ENCODE assay signal across 12 cellular contexts in genomic region chr3:171266034-171266805, GRCh38.
DNase-seq lines count a peak whose midpoint lies in the region; ATAC-seq, FAIRE-seq and TF ChIP-seq lines count a peak whose summit lies in the region.
"Had no signal": no experiment of that assay in that cellular context is flagged by ENCODE, and none has a peak within 500 bp of the region (broad histone marks: within the 10 kb centered on the region; RNA-seq: fewer than 3 reads in every experiment).

No MANE protein-coding gene starts in this region.

- H3K27me3 Mint-ChIP-seq in T-helper 1 cell treated with Interleukin-12 subunit alpha and Interleukin-12 subunit beta and Interleukin-4 antibody, amounts not matched to agents 30 μg/mL and 1 μg/mL, for 36 hours (ENCODE audit: low read depth), result no peaks in the 10 kb centered on the region
- no peaks in the 10 kb centered on the region for H3K27me3 Mint-ChIP-seq in activated CD4-positive, alpha-beta memory T cell treated with anti-CD3 and anti-CD28 coated beads, Interleukin-2, amount 10 ng/mL, durations not matched to agents 7 days and 5 days

- H3K4me1 ChIP-seq in esophagus muscularis mucosa (peaks cover 31 to 74% (median 62%) of the 10 kb centered on the region in 4 donors), pancreas (peaks cover 0 to 20% (median 4%) of the 10 kb centered on the region in 3 donors), adrenal gland (replicated peaks in 1 of 2) (peaks cover 0 to 10% of the 10 kb centered on the region in 2 donors), Peyer's patch (peaks cover 0 to 9% (median 0%) of the 10 kb centered on the region in 4 donors)

- peaks cover 5% of the 10 kb centered on the region for H3K9me3 Mint-ChIP-seq in T-helper 1 cell treated with Interleukin-12 subunit alpha and Interleukin-12 subunit beta and Interleukin-4 antibody, amounts not matched to agents 30 μg/mL and 1 μg/mL, for 36 hours
- H3K9me3 Mint-ChIP-seq in activated CD4-positive, alpha-beta memory T cell treated with anti-CD3 and anti-CD28 coated beads, Interleukin-2, amount 10 ng/mL, durations not matched to agents 7 days and 5 days, result peaks cover 3% of the 10 kb centered on the region

- peak overlapping the region; percentile 62 for H3K4me3 Mint-ChIP-seq in T-helper 1 cell treated with Interleukin-12 subunit alpha and Interleukin-12 subunit beta and Interleukin-4 antibody, amounts not matched to agents 30 μg/mL and 1 μg/mL, for 36 hours
- H3K4me3 Mint-ChIP-seq in activated CD4-positive, alpha-beta memory T cell treated with anti-CD3 and anti-CD28 coated beads, Interleukin-2, amount 10 ng/mL, durations not matched to agents 7 days and 5 days, result peak overlapping the region; percentile 66

- H3K27ac ChIP-seq in esophagus muscularis mucosa (replicated peaks in 1 of 4) (peak overlapping the region; percentile 3 to 57 (median 40)), pancreas (no peak overlapping the region), adrenal gland (no peak overlapping the region), Peyer's patch (no peak overlapping the region)

- DNase-seq in T-helper 1 cell (no peak), esophagus muscularis mucosa (ENCODE audit: extremely low spot score) (no peak), pancreas (no peak), adrenal gland (no peak), Peyer's patch (no peak), iPS-NIHi11 (ENCODE audit: low spot score) (no peak)
- no peak for DNase-seq in activated CD4-positive, alpha-beta memory T cell treated with anti-CD3 and anti-CD28 coated beads, Interleukin-2, amount 10 ng/mL, durations not matched to agents 7 days and 5 days
- DNase-seq: ACHN; cortex of kidney; hypothalamus; stimulated activated CD4-positive, alpha-beta T cell treated with anti-CD3 and anti-CD28 coated beads, Interleukin-2, amount 100 ng/mL, for 24 hours had no signal

- H3K36me3 ChIP-seq in esophagus muscularis mucosa (no peaks in the 10 kb centered on the region), pancreas (no peaks in the 10 kb centered on the region), adrenal gland (replicated peaks in 1 of 2) (no peaks in the 10 kb centered on the region), Peyer's patch (no peaks in the 10 kb centered on the region)

- TF ChIP-seq CTCF in esophagus muscularis mucosa (IDR thresholded peaks at IDR 0.05) (no peak), pancreas (IDR thresholded peaks at IDR 0.05) (no peak), adrenal gland (IDR thresholded peaks at IDR 0.05) (no peak), Peyer's patch (IDR thresholded peaks at IDR 0.05) (no peak)

- intact Hi-C loops in esophagus muscularis mucosa (cut with DNase I), result loop anchor here (10.0 kb wide), 1 partner anchor 189 kb away; no protein-coding TSS in a partner anchor
- intact Hi-C loops in pancreas (cut with DNase I), result no loop called here
- intact Hi-C loops in adrenal gland (cut with DNase I), result no loop called here

- no peak for FAIRE-seq in pancreas (lab: Jason Lieb, UNC)

- no peak overlapping the region for H3K4me3 ChIP-seq in esophagus muscularis mucosa
- H3K4me3 ChIP-seq in pancreas, result no peak overlapping the region
- no peak overlapping the region for H3K4me3 ChIP-seq in adrenal gland
- H3K4me3 ChIP-seq in Peyer's patch, result no peak overlapping the region

- H3K27me3 ChIP-seq in esophagus muscularis mucosa (no peaks in the 10 kb centered on the region), pancreas (no peaks in the 10 kb centered on the region), adrenal gland (no peaks in the 10 kb centered on the region), Peyer's patch (no peaks in the 10 kb centered on the region)

- TF ChIP-seq EP300 in esophagus muscularis mucosa (IDR thresholded peaks at IDR 0.05), result no peak

- H3K36me3 Mint-ChIP-seq in T-helper 1 cell treated with Interleukin-12 subunit alpha and Interleukin-12 subunit beta and Interleukin-4 antibody, amounts not matched to agents 30 μg/mL and 1 μg/mL, for 36 hours (ENCODE audit: low read depth), result peaks cover 13% of the 10 kb centered on the region
- peaks cover 8% of the 10 kb centered on the region for H3K36me3 Mint-ChIP-seq in activated CD4-positive, alpha-beta memory T cell treated with anti-CD3 and anti-CD28 coated beads, Interleukin-2, amount 10 ng/mL, durations not matched to agents 7 days and 5 days (ENCODE audit: low read depth)

- TF ChIP-seq POLR2A in esophagus muscularis mucosa (IDR thresholded peaks at IDR 0.05; ENCODE audit: low read depth) (no peak), adrenal gland (IDR thresholded peaks at IDR 0.05) (no peak), Peyer's patch (IDR thresholded peaks at IDR 0.05) (no peak)

- no peaks in the 10 kb centered on the region for H3K9me3 ChIP-seq in esophagus muscularis mucosa
- H3K9me3 ChIP-seq in pancreas, result no peaks in the 10 kb centered on the region
- H3K9me3 ChIP-seq in adrenal gland (replicated peaks in 1 of 3), result no peaks in the 10 kb centered on the region
- H3K9me3 ChIP-seq in Peyer's patch, result no peaks in the 10 kb centered on the region

- H3K27ac Mint-ChIP-seq in T-helper 1 cell treated with Interleukin-12 subunit alpha and Interleukin-12 subunit beta and Interleukin-4 antibody, amounts not matched to agents 30 μg/mL and 1 μg/mL, for 36 hours, result peak overlapping the region; percentile 83
- peak overlapping the region; percentile 90 for H3K27ac Mint-ChIP-seq in activated CD4-positive, alpha-beta memory T cell treated with anti-CD3 and anti-CD28 coated beads, Interleukin-2, amount 10 ng/mL, durations not matched to agents 7 days and 5 days

- POLR2A ChIA-PET in activated CD4-positive, alpha-beta memory T cell treated with anti-CD3 and anti-CD28 coated beads, Interleukin-2, amount 10 ng/mL, durations not matched to agents 7 days and 5 days (lab: Charles Lee), result interaction anchor here (0.6 to 6.3 kb wide), 3 partner anchors 10 to 18 kb away, joined by 3 to 59 read pairs (median 6); no protein-coding TSS in a partner anchor

- 60% methylated on average over 4 of the region's 4 CpGs for WGBS in esophagus muscularis mucosa
- WGBS in pancreas, 2 donors, result 54 to 59% methylated on average over 4 of the region's 4 CpGs
- 56 to 67% (median 65%) methylated on average over 4 of the region's 4 CpGs for WGBS in adrenal gland, 4 donors

- CTCF ChIA-PET in activated CD4-positive, alpha-beta memory T cell treated with anti-CD3 and anti-CD28 coated beads, Interleukin-2, amount 10 ng/mL, durations not matched to agents 7 days and 5 days (lab: Charles Lee), result interaction anchor here (0.7 kb wide), 1 partner anchor 381 kb away, joined by 3 read pairs; no protein-coding TSS in a partner anchor

- ATAC-seq in pancreas, result peak in 3 of 4 donors; percentile 28 to 74 (median 67)

- H3K4me1 Mint-ChIP-seq in T-helper 1 cell treated with Interleukin-12 subunit alpha and Interleukin-12 subunit beta and Interleukin-4 antibody, amounts not matched to agents 30 μg/mL and 1 μg/mL, for 36 hours (ENCODE audit: low read depth), result peaks cover 72% of the 10 kb centered on the region
- peaks cover 84% of the 10 kb centered on the region for H3K4me1 Mint-ChIP-seq in activated CD4-positive, alpha-beta memory T cell treated with anti-CD3 and anti-CD28 coated beads, Interleukin-2, amount 10 ng/mL, durations not matched to agents 7 days and 5 days

Comparison
In these comparisons a context has a peak if more than half of its experiments do, and no peak if none do; other contexts are left out.
1. H3K27ac ChIP-seq: peak in esophagus muscularis mucosa (4 of 4); none in pancreas (0 of 4), adrenal gland (0 of 5) and Peyer's patch (0 of 4).